In genomic region chr4:17336069-17336468, GRCh38 we compare ENCODE assay signal across 19 cellular contexts.
DNase-seq lines count a peak whose midpoint lies in the region; ATAC-seq, FAIRE-seq and TF ChIP-seq lines count a peak whose summit lies in the region.
"Had no signal": no experiment of that assay in that cellular context is flagged by ENCODE, and none has a peak within 500 bp of the region (broad histone marks: within the 10 kb centered on the region; RNA-seq: fewer than 3 reads in every experiment).

No MANE protein-coding gene starts in this region.

- dilution Hi-C loops in endothelial cell of umbilical vein (cut with MboI; ENCODE audit: extremely low pct_ligation_motif_present, low sequenced_read_pairs) = no loop called here

- CTCF ChIA-PET in endothelial cell of umbilical vein (lab: Charles Lee) = interaction anchor here (0.9 to 2.2 kb wide), 8 partner anchors 8 to 420 kb away, joined by 3 to 17 read pairs (median 7); no protein-coding TSS in a partner anchor

- peaks cover 3% of the 10 kb centered on the region; the same call in 1 of the 2 replicates for H3K27me3 ChIP-seq in DOHH2 (ENCODE audit: control insufficient read depth, low read length)
- no peaks in the 10 kb centered on the region for H3K27me3 ChIP-seq in endothelial cell of umbilical vein (ENCODE audit: control insufficient read depth in 2 of 2, insufficient read depth in 2 of 2, low read length in 2 of 2)
- H3K27me3 ChIP-seq: sigmoid colon had no signal

- peak overlapping the region; percentile 32 for H3K4me3 Mint-ChIP-seq in activated T-cell treated with anti-CD3 and anti-CD28 coated beads, Interleukin-2, amount 50 U/mL, for 24 hours
- H3K4me3 Mint-ChIP-seq in activated T-helper 1 cell treated with anti-CD3 and anti-CD28 coated beads, Interleukin-12 subunit alpha, Interleukin-12 subunit beta, Interleukin-2, Interleukin-4 antibody, amounts not matched to agents 30 ng/mL and 10 ng/mL and 1 ng/mL, durations not matched to agents 14 hours and 24 hours and 36 hours = peak overlapping the region; percentile 47
- H3K4me3 Mint-ChIP-seq: brain had no signal

- no peak for TF ChIP-seq CTCF in DOHH2 (IDR thresholded peaks at IDR 0.05; ENCODE audit: low read depth, low read length, poor library complexity, severe bottlenecking)
- no peak for TF ChIP-seq CTCF in endothelial cell of umbilical vein (IDR thresholded peaks at IDR 0.05; ENCODE audit: extremely low read depth in 1 of 2, insufficient read depth in 1 of 2, low read depth in 1 of 2, low read length in 2 of 2)

- intact Hi-C loops in activated T-helper 1 cell treated with anti-CD3 and anti-CD28 coated beads, Interleukin-12 subunit alpha, Interleukin-12 subunit beta, Interleukin-2, Interleukin-4 antibody, amounts not matched to agents 30 ng/mL and 10 ng/mL and 1 ng/mL, durations not matched to agents 14 hours and 24 hours and 36 hours (cut with micrococcal nuclease) = loop anchor here (1.0 to 10.0 kb wide), 11 partner anchors 12 to 1681 kb away; partner anchors contain the start of genes DCAF16, FBXL5, LAP3 and LCORL
- intact Hi-C loops in endothelial cell of umbilical vein (cut with micrococcal nuclease) = loop anchor here (1.0 to 2.0 kb wide), 4 partner anchors 8 to 564 kb away; no protein-coding TSS in a partner anchor

- H3K4me1 ChIP-seq in DOHH2 (ENCODE audit: control insufficient read depth, low read length) (peaks cover 21% of the 10 kb centered on the region), endothelial cell of umbilical vein (ENCODE audit: control insufficient read depth, extremely low read depth, insufficient read depth, low read length) (peaks cover 22% of the 10 kb centered on the region)
- H3K4me1 ChIP-seq: sigmoid colon had no signal

- H3K9me3 Mint-ChIP-seq in activated T-cell treated with anti-CD3 and anti-CD28 coated beads, Interleukin-2, amount 50 U/mL, for 24 hours = no peaks in the 10 kb centered on the region
- H3K9me3 Mint-ChIP-seq in activated T-helper 1 cell treated with anti-CD3 and anti-CD28 coated beads, Interleukin-12 subunit alpha, Interleukin-12 subunit beta, Interleukin-2, Interleukin-4 antibody, amounts not matched to agents 30 ng/mL and 10 ng/mL and 1 ng/mL, durations not matched to agents 14 hours and 24 hours and 36 hours = no peaks in the 10 kb centered on the region
- H3K9me3 Mint-ChIP-seq: brain had no signal

- H3K4me2 ChIP-seq in DOHH2 (ENCODE audit: low read length) (peak overlapping the region; percentile 7), endothelial cell of umbilical vein (ENCODE audit: insufficient read depth, low read length) (peak overlapping the region; percentile 39)

- no peaks in the 10 kb centered on the region for H3K9me1 ChIP-seq in endothelial cell of umbilical vein (replicated peaks; ENCODE audit: control insufficient read depth, extremely low read depth, insufficient read depth, low read length)

- peaks cover 57% of the 10 kb centered on the region for H3K4me1 Mint-ChIP-seq in activated T-cell treated with anti-CD3 and anti-CD28 coated beads, Interleukin-2, amount 50 U/mL, for 24 hours (ENCODE audit: low read depth)
- H3K4me1 Mint-ChIP-seq in activated T-helper 1 cell treated with anti-CD3 and anti-CD28 coated beads, Interleukin-12 subunit alpha, Interleukin-12 subunit beta, Interleukin-2, Interleukin-4 antibody, amounts not matched to agents 30 ng/mL and 10 ng/mL and 1 ng/mL, durations not matched to agents 14 hours and 24 hours and 36 hours (ENCODE audit: low read depth) = peaks cover 43% of the 10 kb centered on the region
- H3K4me1 Mint-ChIP-seq: brain had no signal

- TF ChIP-seq POLR2A in endothelial cell of umbilical vein (IDR thresholded peaks at IDR 0.05; ENCODE audit: low read depth, low read length) = no peak

- DNase-seq in activated T-cell treated with anti-CD3 and anti-CD28 coated beads, Interleukin-2, amount 50 U/mL, for 24 hours = no peak
- DNase-seq in activated T-cell treated with anti-CD3 and anti-CD28 coated beads for 4 hours (no peak), endothelial cell of umbilical vein (ENCODE audit: low read depth, low spot score) (no peak), NCI-H187 (lab: John Stamatoyannopoulos, UW) (no peak), HuH-7.5 (ENCODE audit: low spot score) (no peak)
- DNase-seq in activated T-helper 1 cell treated with anti-CD3 and anti-CD28 coated beads, Interleukin-12 subunit alpha, Interleukin-12 subunit beta, Interleukin-2, Interleukin-4 antibody, amounts not matched to agents 30 ng/mL and 10 ng/mL and 1 ng/mL, durations not matched to agents 14 hours and 24 hours and 36 hours (ENCODE audit: low spot score) = no peak
- DNase-seq: NCI-H1092 treated with DMSO at 0.1 percent for 48 hours, NCI-H2029 treated with DMSO at 0.1 percent for 48 hours, NCI-H226, NCI-H82, posterior cingulate gyrus, Right ventricle myocardium superior, substantia nigra had no signal

- FAIRE-seq in endothelial cell of umbilical vein (lab: Jason Lieb, UNC) = no peak
- FAIRE-seq: D721Med, keratinocyte had no signal

- no peaks in the 10 kb centered on the region for H3K9me2 ChIP-seq in DOHH2 (replicated peaks; ENCODE audit: control insufficient read depth, low read length)

- no peaks in the 10 kb centered on the region for H3F3A ChIP-seq in DOHH2 (ENCODE audit: control insufficient read depth, insufficient read depth)

- POLR2A ChIA-PET in endothelial cell of umbilical vein (lab: Charles Lee) = no interaction called here

- H3K27ac ChIP-seq in DOHH2 (ENCODE audit: low read depth, low read length) (no peak overlapping the region), endothelial cell of umbilical vein (ENCODE audit: insufficient read depth, low read depth, low read length) (peak overlapping the region; percentile 81)
- H3K27ac ChIP-seq: sigmoid colon had no signal

- no peak overlapping the region for H3K4me3 ChIP-seq in DOHH2 (ENCODE audit: low read length)
- H3K4me3 ChIP-seq in endothelial cell of umbilical vein (replicated peaks in 1 of 3; ENCODE audit: insufficient read depth in 1 of 3, low read depth in 1 of 3, low read length in 3 of 3) = no peak overlapping the region
- H3K4me3 ChIP-seq: sigmoid colon had no signal

- no peaks in the 10 kb centered on the region for H3K36me3 Mint-ChIP-seq in activated T-cell treated with anti-CD3 and anti-CD28 coated beads, Interleukin-2, amount 50 U/mL, for 24 hours (ENCODE audit: low read depth)
- peaks cover 7% of the 10 kb centered on the region for H3K36me3 Mint-ChIP-seq in activated T-helper 1 cell treated with anti-CD3 and anti-CD28 coated beads, Interleukin-12 subunit alpha, Interleukin-12 subunit beta, Interleukin-2, Interleukin-4 antibody, amounts not matched to agents 30 ng/mL and 10 ng/mL and 1 ng/mL, durations not matched to agents 14 hours and 24 hours and 36 hours (ENCODE audit: low read depth)
- H3K36me3 Mint-ChIP-seq: brain had no signal

- H3K27ac Mint-ChIP-seq in activated T-cell treated with anti-CD3 and anti-CD28 coated beads, Interleukin-2, amount 50 U/mL, for 24 hours = peak overlapping the region; percentile 96
- H3K27ac Mint-ChIP-seq in activated T-helper 1 cell treated with anti-CD3 and anti-CD28 coated beads, Interleukin-12 subunit alpha, Interleukin-12 subunit beta, Interleukin-2, Interleukin-4 antibody, amounts not matched to agents 30 ng/mL and 10 ng/mL and 1 ng/mL, durations not matched to agents 14 hours and 24 hours and 36 hours = peak overlapping the region; percentile 87
- H3K27ac Mint-ChIP-seq: brain had no signal

- peak overlapping the region; percentile 10 for H3K9ac ChIP-seq in endothelial cell of umbilical vein (replicated peaks; ENCODE audit: extremely low read depth, insufficient read depth, low read length)

- BruUV-seq in endothelial cell of umbilical vein (replicated peaks; lab: Mats Ljungman, UMichigan) = no TSS peak

- H4K20me1 ChIP-seq in DOHH2 (ENCODE audit: control insufficient read depth, insufficient read depth, low read depth, low read length) = no peaks in the 10 kb centered on the region
- H4K20me1 ChIP-seq in endothelial cell of umbilical vein (replicated peaks; ENCODE audit: control insufficient read depth, extremely low read depth, insufficient read depth, low read length) = no peaks in the 10 kb centered on the region

- ATAC-seq in HG03280 (IDR thresholded peaks at IDR 0.05; ENCODE audit: unreplicated experiment) = no peak

- H3K36me3 ChIP-seq in DOHH2 (ENCODE audit: control insufficient read depth, low read length) (no peaks in the 10 kb centered on the region), endothelial cell of umbilical vein (ENCODE audit: control insufficient read depth in 2 of 2, extremely low read depth in 1 of 2, insufficient read depth in 2 of 2, low read length in 2 of 2) (no peaks in the 10 kb centered on the region)
- H3K36me3 ChIP-seq: sigmoid colon had no signal

- H2AFZ ChIP-seq in endothelial cell of umbilical vein (ENCODE audit: low read depth, low read length) = no peak overlapping the region

- H3K79me2 ChIP-seq in DOHH2 (ENCODE audit: control insufficient read depth, low read length) (no peaks in the 10 kb centered on the region), endothelial cell of umbilical vein (ENCODE audit: control insufficient read depth, insufficient read depth, low read length) (no peaks in the 10 kb centered on the region)

- no peaks in the 10 kb centered on the region for H3K9me3 ChIP-seq in DOHH2 (ENCODE audit: control insufficient read depth, insufficient read depth, low read length)
- H3K9me3 ChIP-seq in endothelial cell of umbilical vein (replicated peaks; ENCODE audit: control insufficient read depth, insufficient read depth, low read length) = no peaks in the 10 kb centered on the region
- H3K9me3 ChIP-seq: sigmoid colon had no signal

- no peaks in the 10 kb centered on the region for H3K27me3 Mint-ChIP-seq in activated T-cell treated with anti-CD3 and anti-CD28 coated beads, Interleukin-2, amount 50 U/mL, for 24 hours
- peaks cover 6% of the 10 kb centered on the region for H3K27me3 Mint-ChIP-seq in activated T-helper 1 cell treated with anti-CD3 and anti-CD28 coated beads, Interleukin-12 subunit alpha, Interleukin-12 subunit beta, Interleukin-2, Interleukin-4 antibody, amounts not matched to agents 30 ng/mL and 10 ng/mL and 1 ng/mL, durations not matched to agents 14 hours and 24 hours and 36 hours (ENCODE audit: insufficient read depth)
- H3K27me3 Mint-ChIP-seq: brain had no signal

TF ChIP-seq in endothelial cell of umbilical vein, 7 proteins besides CTCF, POLR2A, EP300 and RAD21 (continues in another document):
- TF ChIP-seq GATA2 (IDR thresholded peaks at IDR 0.05; ENCODE audit: insufficient read depth, insufficient read length, low read depth, low read length) = no peak
- no peak for TF ChIP-seq EZH2 (IDR thresholded peaks at IDR 0.05; ENCODE audit: borderline replicate concordance, low read depth, low read length, severe bottlenecking)
- no peak for TF ChIP-seq POLR2AphosphoS5 (IDR thresholded peaks at IDR 0.05; ENCODE audit: insufficient read depth, low read depth, low read length)
- TF ChIP-seq MAX (IDR thresholded peaks at IDR 0.05; ENCODE audit: insufficient read depth, insufficient read length) = no peak
- no peak for TF ChIP-seq JUN (IDR thresholded peaks at IDR 0.05; ENCODE audit: borderline replicate concordance, insufficient read depth, insufficient read length, low read depth)
- no peak for TF ChIP-seq FOS (IDR thresholded peaks at IDR 0.05; ENCODE audit: borderline replicate concordance, insufficient read depth, low read length)
